ENCODE assay signal across 1 cellular context in genomic region chr2:97011977-97012569, GRCh38.
TF ChIP-seq lines count a peak whose summit lies in the region.

No MANE protein-coding gene starts in this region.

TF ChIP-seq in HEK293, 187 proteins besides CTCF, POLR2A, EP300 and RAD21 (continued from another document):
- TF ChIP-seq ZNF518A (tag by site-specific recombination; conservative IDR thresholded peaks at IDR 0.05; ENCODE audit: low read depth) (peak; percentile 95), ZNF837 (tag by site-specific recombination; IDR thresholded peaks at IDR 0.05) (no peak), ZNF37A (tag by site-specific recombination; IDR thresholded peaks at IDR 0.05) (no peak), ZNF580 (tag by site-specific recombination; IDR thresholded peaks at IDR 0.05) (peak; percentile 68; the same call in 1 of the 2 replicates), ZXDB (tag by site-specific recombination; IDR thresholded peaks at IDR 0.05) (peak; percentile 78), ZNF140 (tag by site-specific recombination; IDR thresholded peaks at IDR 0.05) (peak; percentile 66; the same call in 1 of the 2 replicates), ZBTB11 (tag by site-specific recombination; conservative IDR thresholded peaks at IDR 0.05; ENCODE audit: low read depth) (peak; percentile 85), ZNF670 (tag by site-specific recombination; IDR thresholded peaks at IDR 0.05; ENCODE audit: low read depth) (no peak), ZNF121 (tag by site-specific recombination; IDR thresholded peaks at IDR 0.05) (0 out of 2 replicates have a peak, but pooled peaks have one; percentile 15), ZNF366 (tag by site-specific recombination; conservative IDR thresholded peaks at IDR 0.05) (no peak), ZNF266 (tag by site-specific recombination; IDR thresholded peaks at IDR 0.05; ENCODE audit: low read depth) (peak; percentile 65; the same call in 1 of the 2 replicates), OVOL3 (tag by site-specific recombination; IDR thresholded peaks at IDR 0.05) (peak; percentile 24; the same call in 1 of the 2 replicates), GLI2 (tag by site-specific recombination; IDR thresholded peaks at IDR 0.05; ENCODE audit: borderline replicate concordance, low read depth) (peak; percentile 40; the same call in 1 of the 2 replicates), ZNF555 (tag by site-specific recombination; conservative IDR thresholded peaks at IDR 0.05) (peak; percentile 73), ZNF148 (tag by site-specific recombination; IDR thresholded peaks at IDR 0.05; ENCODE audit: borderline replicate concordance) (no peak), OSR2 (tag by site-specific recombination; IDR thresholded peaks at IDR 0.05) (no peak), ZNF514 (tag by site-specific recombination; IDR thresholded peaks at IDR 0.05) (0 out of 2 replicates have a peak, but pooled peaks have one; percentile 65), KLF17 (tag by site-specific recombination; IDR thresholded peaks at IDR 0.05) (no peak), ZIC2 (tag by site-specific recombination; IDR thresholded peaks at IDR 0.05) (no peak), ZNF501 (tag by site-specific recombination; IDR thresholded peaks at IDR 0.05) (0 out of 2 replicates have a peak, but pooled peaks have one; percentile 42), ZNF426 (tag by site-specific recombination; IDR thresholded peaks at IDR 0.05) (peak; percentile 85), ZNF394 (tag by site-specific recombination; IDR thresholded peaks at IDR 0.05; ENCODE audit: borderline replicate concordance) (peak; percentile 97), ZNF473 (tag by site-specific recombination; IDR thresholded peaks at IDR 0.05) (no peak), ZBTB21 (tag by site-specific recombination; IDR thresholded peaks at IDR 0.05) (peak; percentile 50), ZNF157 (tag by site-specific recombination; IDR thresholded peaks at IDR 0.05) (no peak), ZNF341 (tag by site-specific recombination; IDR thresholded peaks at IDR 0.05; ENCODE audit: low read depth) (no peak), ZNF560 (tag by site-specific recombination; IDR thresholded peaks at IDR 0.05; ENCODE audit: borderline replicate concordance) (peak; percentile 24; the same call in 1 of the 2 replicates), ZNF623 (tag by site-specific recombination; IDR thresholded peaks at IDR 0.05) (peak; percentile 81), KLF8 (tag by site-specific recombination; IDR thresholded peaks at IDR 0.05) (no peak), ZNF202 (tag by site-specific recombination; IDR thresholded peaks at IDR 0.05; ENCODE audit: borderline replicate concordance) (peak; percentile 55; the same call in 1 of the 2 replicates), ZNF558 (tag by site-specific recombination; IDR thresholded peaks at IDR 0.05) (peak; percentile 85), ZFP41 (tag by site-specific recombination; IDR thresholded peaks at IDR 0.05; ENCODE audit: borderline replicate concordance) (no peak), SP3 (tag by site-specific recombination; IDR thresholded peaks at IDR 0.05) (peak; percentile 22; the same call in 1 of the 2 replicates), YY2 (tag by site-specific recombination; IDR thresholded peaks at IDR 0.05) (no peak), ZNF404 (tag by site-specific recombination; IDR thresholded peaks at IDR 0.05) (peak; percentile 86; the same call in 1 of the 2 replicates), ZNF629 (tag by site-specific recombination; IDR thresholded peaks at IDR 0.05) (peak; percentile 51; the same call in 1 of the 2 replicates), ZNF138 (tag by site-specific recombination; IDR thresholded peaks at IDR 0.05; ENCODE audit: borderline replicate concordance) (0 out of 2 replicates have a peak, but pooled peaks have one; percentile 52), ZNF654 (tag by site-specific recombination; IDR thresholded peaks at IDR 0.05; ENCODE audit: low read depth) (peak; percentile 46), TRIM28 (IDR thresholded peaks at IDR 0.05; ENCODE audit: borderline replicate concordance, low read length) (no peak), REST (tag by site-specific recombination; IDR thresholded peaks at IDR 0.05) (peak; percentile 85)
